In genomic region chrY:15535784-15536183, GRCh38 we compare ENCODE assay signal across 14 cellular contexts.
DNase-seq lines count a peak whose midpoint lies in the region; ATAC-seq, FAIRE-seq and TF ChIP-seq lines count a peak whose summit lies in the region.
"Had no signal": no experiment of that assay in that cellular context is flagged by ENCODE, and none has a peak within 500 bp of the region (broad histone marks: within the 10 kb centered on the region; RNA-seq: fewer than 3 reads in every experiment).

No MANE protein-coding gene starts in this region.

- 9 to 17% methylated on average over 1 of the region's 1 CpG for WGBS in body of pancreas, 2 donors
- no CpG with 5 or more reads among the region's 1 CpG for WGBS in mammary epithelial cell (ENCODE audit: low coverage, missing lambda C conversion rate)

- H3K36me3 ChIP-seq in body of pancreas (replicated peaks in 1 of 2; ENCODE audit: insufficient read depth in 1 of 2, low read depth in 2 of 2) (no peaks in the 10 kb centered on the region), mammary epithelial cell (ENCODE audit: insufficient read depth, low read length) (no peaks in the 10 kb centered on the region)
- H3K36me3 ChIP-seq: cardiac muscle cell, right atrium auricular region had no signal

- CTCF ChIA-PET in AG04449 (lab: Yijun Ruan, JAX) (no interaction called here), mammary epithelial cell (lab: Charles Lee; ENCODE audit: low non-redundant PET) (no interaction called here)

- H3K9me3 ChIP-seq in body of pancreas, result no peaks in the 10 kb centered on the region
- no peaks in the 10 kb centered on the region for H3K9me3 ChIP-seq in mammary epithelial cell (replicated peaks; ENCODE audit: insufficient read depth, low read length)
- H3K9me3 ChIP-seq: right atrium auricular region had no signal

- intact Hi-C loops in body of pancreas (cut with DNase I), result no loop called here
- intact Hi-C loops in mammary epithelial cell (cut with micrococcal nuclease), result no loop called here

- H3K4me1 ChIP-seq in body of pancreas (no peaks in the 10 kb centered on the region), mammary epithelial cell (ENCODE audit: insufficient read depth, low read length) (no peaks in the 10 kb centered on the region)
- H3K4me1 ChIP-seq: right atrium auricular region had no signal

- H3K27ac ChIP-seq in body of pancreas (no peak overlapping the region), mammary epithelial cell (ENCODE audit: insufficient read depth, low read depth, low read length) (no peak overlapping the region)
- H3K27ac ChIP-seq: cardiac muscle cell, right atrium auricular region had no signal

- peak; percentile 99 for FAIRE-seq in RCC 7860 (lab: Jason Lieb, UNC)

- no peak overlapping the region for H3K9ac ChIP-seq in mammary epithelial cell (ENCODE audit: insufficient read depth, low read length)

- no TSS peak for BruUV-seq in mammary epithelial cell (replicated peaks; lab: Mats Ljungman, UMichigan)

- no peaks in the 10 kb centered on the region for H4K20me1 ChIP-seq in mammary epithelial cell (ENCODE audit: insufficient read depth, low read length)

- TF ChIP-seq CTCF in AG04449 (IDR thresholded peaks at IDR 0.05; ENCODE audit: insufficient read depth, low read length, missing control alignments), result no peak
- no peak for TF ChIP-seq CTCF in fibroblast of villous mesenchyme (IDR thresholded peaks at IDR 0.05; ENCODE audit: insufficient read depth, low read depth, low read length)
- TF ChIP-seq CTCF in body of pancreas (IDR thresholded peaks at IDR 0.05), result no peak
- no peak for TF ChIP-seq CTCF in mammary epithelial cell (conservative IDR thresholded peaks at IDR 0.05 in 1 of 2, IDR thresholded peaks at IDR 0.05 in 1 of 2; ENCODE audit: extremely low read depth in 1 of 2, insufficient read depth in 1 of 2, low read depth in 1 of 2, low read length in 2 of 2)

- POLR2A ChIA-PET in AG04449 (lab: Yijun Ruan, JAX), result no interaction called here

- no peak for ATAC-seq in body of pancreas
- ATAC-seq: HCT116, WTC11 had no signal

- DNase-seq in AG04449 (ENCODE audit: low read depth, low spot score) (peak; percentile 90), ELR (ENCODE audit: low read depth) (peak; percentile 24), RCC 7860 (ENCODE audit: low spot score) (peak; percentile 96), fibroblast of villous mesenchyme (ENCODE audit: low read depth) (peak; percentile 17), erythroblast (lab: John Stamatoyannopoulos, UW) (no peak), NCI-H510A (lab: John Stamatoyannopoulos, UW) (no peak), body of pancreas (no peak), mammary epithelial cell (no peak)
- DNase-seq: hypothalamus, NCI-H1092 had no signal

- dilution Hi-C loops in mammary epithelial cell (cut with HindIII; ENCODE audit: low sequenced_read_pairs), result no loop called here

- no peak overlapping the region for H2AFZ ChIP-seq in mammary epithelial cell (ENCODE audit: low read depth, low read length)

- in situ Hi-C loops in mammary epithelial cell (cut with MboI; ENCODE audit: low sequenced_read_pairs in 2 of 2), result no loop called here

- H3K79me2 ChIP-seq in mammary epithelial cell (ENCODE audit: insufficient read depth, low read length), result no peaks in the 10 kb centered on the region

- TF ChIP-seq POLR2A in erythroblast (IDR thresholded peaks at IDR 0.05; ENCODE audit: low read length) (no peak), body of pancreas (IDR thresholded peaks at IDR 0.05) (no peak)

- H3K27me3 ChIP-seq in body of pancreas, result no peaks in the 10 kb centered on the region
- H3K27me3 ChIP-seq in mammary epithelial cell (ENCODE audit: insufficient read depth, low read length), result no peaks in the 10 kb centered on the region
- H3K27me3 ChIP-seq: cardiac muscle cell, right atrium auricular region had no signal

- H3K4me3 ChIP-seq in AG04449 (ENCODE audit: low read depth, low read length) (no peak overlapping the region), fibroblast of villous mesenchyme (ENCODE audit: low read depth, low read length) (no peak overlapping the region), body of pancreas (no peak overlapping the region), mammary epithelial cell (replicated peaks in 1 of 3; ENCODE audit: insufficient read depth in 1 of 3, low read depth in 2 of 3, low read length in 3 of 3) (no peak overlapping the region)
- H3K4me3 ChIP-seq: cardiac muscle cell, right atrium auricular region had no signal

- H3K4me2 ChIP-seq in mammary epithelial cell (ENCODE audit: insufficient read depth, low read depth, low read length), result no peak overlapping the region

Comparison
In these comparisons a context has a peak if more than half of its experiments do, and no peak if none do; other contexts are left out.
1. DNase-seq: peak in AG04449 (single experiment), ELR (single experiment), RCC 7860 (single experiment) and fibroblast of villous mesenchyme (single experiment); none in erythroblast (0 of 2), NCI-H510A (single experiment), body of pancreas (0 of 4) and mammary epithelial cell (single experiment).